Comparison of ENCODE assay signal across 10 cellular contexts in the genomic region with DNA sequence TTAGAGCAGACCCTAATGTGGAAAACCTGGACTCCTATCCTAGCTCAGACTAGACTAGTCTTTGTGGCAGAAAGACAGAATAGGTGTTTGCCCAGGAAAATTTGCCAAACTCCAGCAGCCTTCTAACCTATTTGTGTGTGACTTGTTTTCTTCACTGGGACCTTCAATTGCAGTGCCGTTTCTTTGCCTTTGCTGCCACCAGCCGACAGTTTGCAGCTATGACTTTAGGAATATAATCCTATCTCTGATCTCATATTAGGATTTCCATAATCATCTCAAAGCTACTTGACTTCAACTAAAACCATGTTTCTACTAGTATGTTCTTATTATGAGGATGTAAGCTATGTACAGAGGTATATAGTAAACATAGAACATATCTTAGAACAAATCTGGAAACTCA.
DNase-seq lines count a peak whose midpoint lies in the region; ATAC-seq and TF ChIP-seq lines count a peak whose summit lies in the region.
"Had no signal": no experiment of that assay in that cellular context is flagged by ENCODE, and none has a peak within 500 bp of the region (broad histone marks: within the 10 kb centered on the region; RNA-seq: fewer than 3 reads in every experiment).

No MANE protein-coding gene starts in this region.

- no peak overlapping the region for H2AFZ ChIP-seq in DND-41 (ENCODE audit: low read depth, low read length)
- no peak overlapping the region for H2AFZ ChIP-seq in fibroblast of lung (ENCODE audit: low read length)

- H3K4me3 ChIP-seq in DND-41 (ENCODE audit: low read depth in 1 of 2, low read length in 2 of 2): no peak overlapping the region
- no peak overlapping the region for H3K4me3 ChIP-seq in HFF-Myc (replicated peaks; ENCODE audit: low read depth, low read length)
- H3K4me3 ChIP-seq in fibroblast of lung (replicated peaks in 1 of 4; ENCODE audit: control extremely low read depth in 1 of 4, insufficient read depth in 1 of 4, low read depth in 3 of 4, low read length in 4 of 4): no peak overlapping the region
- no peak overlapping the region for H3K4me3 ChIP-seq in testis
- H3K4me3 ChIP-seq in coronary artery: no peak overlapping the region
- H3K4me3 ChIP-seq in effector memory CD4-positive, alpha-beta T cell (ENCODE audit: insufficient read depth, low read depth, low read length, poor library complexity, severe bottlenecking): no peak overlapping the region

- intact Hi-C loops in testis (cut with DNase I; ENCODE audit: low total_unique reads): no loop called here

- DNase-seq in DND-41 (no peak), HFF-Myc (ENCODE audit: extremely low read depth, low read depth) (no peak), SK-N-DZ (ENCODE audit: low spot score) (peak; percentile 32), fibroblast of lung (ENCODE audit: low read depth in 2 of 2) (peak; percentile 6 to 41), testis (peak; percentile 14), coronary artery (ENCODE audit: low spot score) (no peak)
- no peak for DNase-seq in effector memory CD4-positive, alpha-beta T cell

- H3K4me2 ChIP-seq in DND-41 (ENCODE audit: insufficient read depth, low read length): no peak overlapping the region
- H3K4me2 ChIP-seq in fibroblast of lung (ENCODE audit: extremely low read depth, insufficient read depth, low read length): no peak overlapping the region

- TF ChIP-seq CTCF in DND-41 (IDR thresholded peaks at IDR 0.05; ENCODE audit: borderline replicate concordance, extremely low read depth, low read length, poor library complexity, severe bottlenecking): peak; percentile 42
- peak; percentile 41 for TF ChIP-seq CTCF in HFF-Myc (IDR thresholded peaks at IDR 0.05; ENCODE audit: low read depth, low read length, missing control alignments)
- peak; percentile 38 to 46 for TF ChIP-seq CTCF in fibroblast of lung (conservative IDR thresholded peaks at IDR 0.05 in 1 of 2, IDR thresholded peaks at IDR 0.05 in 1 of 2; ENCODE audit: low read depth in 1 of 2, low read length in 2 of 2)
- TF ChIP-seq CTCF in testis (IDR thresholded peaks at IDR 0.05): peak in 1 of 3 experiments; percentile 16
- TF ChIP-seq CTCF in coronary artery (IDR thresholded peaks at IDR 0.05): no peak

- H3K36me3 ChIP-seq in DND-41 (ENCODE audit: insufficient read depth, low read length) (no peaks in the 10 kb centered on the region), fibroblast of lung (ENCODE audit: control insufficient read depth, insufficient read depth, low read length) (no peaks in the 10 kb centered on the region), testis (ENCODE audit: low read depth, missing control alignments) (no peaks in the 10 kb centered on the region)
- no peaks in the 10 kb centered on the region for H3K36me3 ChIP-seq in effector memory CD4-positive, alpha-beta T cell (ENCODE audit: control insufficient read depth, insufficient read depth, low read length)

- no peaks in the 10 kb centered on the region for H3K79me2 ChIP-seq in DND-41 (ENCODE audit: insufficient read depth, low read length)
- no peaks in the 10 kb centered on the region for H3K79me2 ChIP-seq in fibroblast of lung (ENCODE audit: control insufficient read depth, insufficient read depth, low read length)

- H3K4me1 ChIP-seq in DND-41 (ENCODE audit: insufficient read depth, low read length) (no peaks in the 10 kb centered on the region), fibroblast of lung (ENCODE audit: control insufficient read depth, extremely low read depth, insufficient read depth, low read length) (no peaks in the 10 kb centered on the region), testis (no peaks in the 10 kb centered on the region)
- no peaks in the 10 kb centered on the region for H3K4me1 ChIP-seq in effector memory CD4-positive, alpha-beta T cell (ENCODE audit: control insufficient read depth, insufficient read depth, low read length, poor library complexity, severe bottlenecking)

- ATAC-seq in DND-41 (ENCODE audit: insufficient read depth, low read depth) (no peak), GM18870 (IDR thresholded peaks at IDR 0.05; ENCODE audit: unreplicated experiment) (no peak)
- ATAC-seq: naive thymus-derived CD8-positive, alpha-beta T cell; T-cell had no signal

- H3K27me3 ChIP-seq in DND-41 (ENCODE audit: insufficient read depth, low read length, poor library complexity): no peaks in the 10 kb centered on the region
- H3K27me3 ChIP-seq in fibroblast of lung (ENCODE audit: control insufficient read depth, insufficient read depth, low read length): no peaks in the 10 kb centered on the region
- H3K27me3 ChIP-seq in testis: no peaks in the 10 kb centered on the region
- no peaks in the 10 kb centered on the region for H3K27me3 ChIP-seq in effector memory CD4-positive, alpha-beta T cell (replicated peaks; ENCODE audit: control insufficient read depth, insufficient read depth, low read length, poor library complexity, severe bottlenecking)

- no peak overlapping the region for H3K9ac ChIP-seq in DND-41 (ENCODE audit: low read depth, low read length)
- no peak overlapping the region for H3K9ac ChIP-seq in fibroblast of lung (ENCODE audit: insufficient read depth, low read length)

- H3K27ac ChIP-seq in DND-41 (ENCODE audit: low read length): no peak overlapping the region
- no peak overlapping the region for H3K27ac ChIP-seq in fibroblast of lung (ENCODE audit: insufficient read depth, low read length)
- H3K27ac ChIP-seq in testis: no peak overlapping the region
- H3K27ac ChIP-seq in coronary artery: no peak overlapping the region
- H3K27ac ChIP-seq in effector memory CD4-positive, alpha-beta T cell (ENCODE audit: insufficient read depth, low read length, poor library complexity, severe bottlenecking): no peak overlapping the region

- H4K20me1 ChIP-seq in DND-41 (ENCODE audit: insufficient read depth, low read length): no peaks in the 10 kb centered on the region
- H4K20me1 ChIP-seq in fibroblast of lung (ENCODE audit: control insufficient read depth, extremely low read depth, insufficient read depth, low read length): no peaks in the 10 kb centered on the region

- no peak for TF ChIP-seq POLR2A in testis (IDR thresholded peaks at IDR 0.05)

- H3K9me3 ChIP-seq in DND-41 (ENCODE audit: insufficient read depth, low read length, severe bottlenecking) (no peaks in the 10 kb centered on the region), fibroblast of lung (ENCODE audit: control insufficient read depth, insufficient read depth, low read depth, low read length) (no peaks in the 10 kb centered on the region), testis (no peaks in the 10 kb centered on the region)
- no peaks in the 10 kb centered on the region for H3K9me3 ChIP-seq in effector memory CD4-positive, alpha-beta T cell (ENCODE audit: control insufficient read depth, low read length)

- WGBS in testis, 2 donors: 54 to 69% methylated on average over 2 of the region's 2 CpGs

Comparison
In these comparisons a context has a peak if more than half of its experiments do, and no peak if none do; other contexts are left out.
1. DNase-seq: peak in SK-N-DZ (single experiment), fibroblast of lung (2 of 2) and testis (single experiment); none in DND-41 (single experiment), HFF-Myc (single experiment), coronary artery (single experiment) and effector memory CD4-positive, alpha-beta T cell (0 of 3).